In the genomic region with DNA sequence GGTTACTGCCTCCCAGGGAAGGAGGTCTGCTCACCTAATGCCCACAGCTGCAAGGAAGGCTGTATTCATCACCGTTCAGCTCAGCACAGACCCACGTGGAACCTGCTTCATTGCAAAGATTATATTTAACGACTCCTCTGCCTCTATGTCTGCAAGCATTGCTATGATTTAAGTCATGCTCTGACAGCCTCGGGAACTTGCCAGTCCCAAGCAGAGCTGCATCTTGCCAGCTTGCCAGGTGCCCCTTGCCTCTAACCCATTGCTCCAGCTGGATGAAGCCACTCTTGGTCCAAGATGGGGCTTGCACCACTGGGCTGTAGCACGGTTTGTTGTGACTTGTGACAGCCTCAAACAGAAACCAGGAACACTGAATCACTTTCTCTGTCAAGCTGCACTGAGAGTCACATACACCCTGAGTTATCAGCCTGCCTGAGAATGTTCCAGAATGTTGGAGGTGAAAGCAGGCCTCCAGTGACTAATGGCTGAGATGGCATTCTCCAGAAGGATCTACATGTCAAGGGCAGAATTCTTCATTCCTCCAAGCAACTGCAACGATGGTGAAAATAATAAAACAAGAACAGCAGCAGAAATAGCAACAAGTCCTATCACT, we compare ENCODE assay signal across 22 cellular contexts.
DNase-seq lines count a peak whose midpoint lies in the region; ATAC-seq lines count a peak whose summit lies in the region.
"Had no signal": no experiment of that assay in that cellular context is flagged by ENCODE, and none has a peak within 500 bp of the region (broad histone marks: within the 10 kb centered on the region; RNA-seq: fewer than 3 reads in every experiment).

No MANE protein-coding gene starts in this region.

- H2AK5ac ChIP-seq in mesenchymal stem cell (ENCODE audit: low read length, severe bottlenecking): no peak overlapping the region

- peak; percentile 48 for DNase-seq in activated CD8-positive, alpha-beta memory T cell treated with anti-CD3 and anti-CD28 coated beads, Interleukin-2, amount 50 U/mL, for 48 hours
- no peak for DNase-seq in activated CD8-positive, alpha-beta memory T cell treated with anti-CD3 and anti-CD28 coated beads, Interleukin-2, amount 50 U/mL, for 4 hours
- DNase-seq in mesenchymal stem cell (peak; percentile 14), AG08396 (ENCODE audit: low spot score) (no peak), substantia nigra (lab: John Stamatoyannopoulos, UW) (no peak)
- DNase-seq: activated CD4-positive, alpha-beta T cell treated with anti-CD3 and anti-CD28 coated beads, Interleukin-2, amount 50 U/mL, for 48 hours; activated T-cell treated with anti-CD3 and anti-CD28 coated beads for 4 hours; BE2C; body of pancreas; CD8-positive, alpha-beta memory T cell; dorsolateral prefrontal cortex; left cardiac atrium; NCI-H2171; NCI-H510A; PC-3; Right ventricle myocardium superior; stimulated activated naive CD8-positive, alpha-beta T cell treated with anti-CD3 and anti-CD28 coated beads, Interleukin-15, amount 100 ng/mL, for 72 hours; T-helper 9 cell; tibial artery had no signal

- H3K27ac Mint-ChIP-seq in activated T-helper 17 cell treated with anti-CD3 and anti-CD28 coated beads, Interleukin-2, amount 50 U/mL, for 72 hours: peak overlapping the region; percentile 5

- no peak overlapping the region for H2BK5ac ChIP-seq in mesenchymal stem cell (ENCODE audit: low read depth, low read length, poor library complexity, severe bottlenecking)

- H3K23ac ChIP-seq in mesenchymal stem cell (ENCODE audit: low read length in 2 of 2): no peak overlapping the region

- H3K9ac ChIP-seq in mesenchymal stem cell (ENCODE audit: low read length): no peak overlapping the region
- peak overlapping the region in 1 of 2 donors; percentile 21 for H3K9ac ChIP-seq in stomach smooth muscle (ENCODE audit: low read length in 2 of 2)

- no peak overlapping the region for H2AFZ ChIP-seq in mesenchymal stem cell (ENCODE audit: low read depth, low read length)

- H3K4me1 ChIP-seq in mesenchymal stem cell (ENCODE audit: control insufficient read depth, insufficient read depth, low read depth, low read length) (no peaks in the 10 kb centered on the region), stomach smooth muscle (ENCODE audit: control insufficient read depth, insufficient read depth, low read length) (peaks cover 15% of the 10 kb centered on the region)
- H3K4me1 ChIP-seq: BE2C, body of pancreas, tibial artery had no signal

- peaks cover 5% of the 10 kb centered on the region for H3K4me1 Mint-ChIP-seq in activated T-helper 17 cell treated with anti-CD3 and anti-CD28 coated beads, Interleukin-2, amount 50 U/mL, for 72 hours
- H3K4me1 Mint-ChIP-seq: stimulated activated naive CD8-positive, alpha-beta T cell treated with anti-CD3 and anti-CD28 coated beads, Interleukin-15, amount 100 ng/mL, for 72 hours had no signal

- no peaks in the 10 kb centered on the region for H3K9me3 ChIP-seq in mesenchymal stem cell (ENCODE audit: control insufficient read depth, low read length)
- no peaks in the 10 kb centered on the region for H3K9me3 ChIP-seq in stomach smooth muscle (ENCODE audit: control insufficient read depth in 2 of 2, low read length in 2 of 2)
- H3K9me3 ChIP-seq: BE2C, body of pancreas, tibial artery had no signal

- H3K27me3 ChIP-seq in mesenchymal stem cell (ENCODE audit: control insufficient read depth in 1 of 2, insufficient read depth in 1 of 2, low read length in 2 of 2) (no peaks in the 10 kb centered on the region), stomach smooth muscle (ENCODE audit: control insufficient read depth in 1 of 2, insufficient read depth in 2 of 2, low read length in 2 of 2) (no peaks in the 10 kb centered on the region)
- H3K27me3 ChIP-seq: BE2C, body of pancreas had no signal

- no peak overlapping the region for H4K91ac ChIP-seq in mesenchymal stem cell (ENCODE audit: low read length)

- H4K8ac ChIP-seq in mesenchymal stem cell (ENCODE audit: low read length): no peak overlapping the region

- H3K9me3 Mint-ChIP-seq in activated T-helper 17 cell treated with anti-CD3 and anti-CD28 coated beads, Interleukin-2, amount 50 U/mL, for 72 hours: no peaks in the 10 kb centered on the region
- H3K9me3 Mint-ChIP-seq: CD8-positive, alpha-beta memory T cell; stimulated activated naive CD8-positive, alpha-beta T cell treated with anti-CD3 and anti-CD28 coated beads, Interleukin-15, amount 100 ng/mL, for 72 hours had no signal

- no peak overlapping the region for H3K4ac ChIP-seq in mesenchymal stem cell (ENCODE audit: low read depth in 1 of 2, low read length in 2 of 2)

- H3K4me3 ChIP-seq in mesenchymal stem cell (ENCODE audit: insufficient read depth in 1 of 2, low read depth in 1 of 2, low read length in 2 of 2): no peak overlapping the region
- H3K4me3 ChIP-seq in stomach smooth muscle (ENCODE audit: low read length in 2 of 2): peak overlapping the region in 1 of 2 donors; percentile 15
- H3K4me3 ChIP-seq: body of pancreas, dorsolateral prefrontal cortex, tibial artery had no signal

- no peaks in the 10 kb centered on the region for H3K36me3 ChIP-seq in mesenchymal stem cell (ENCODE audit: control insufficient read depth in 1 of 2, insufficient read depth in 2 of 2, low read depth in 1 of 2, low read length in 2 of 2)
- no peaks in the 10 kb centered on the region for H3K36me3 ChIP-seq in stomach smooth muscle (ENCODE audit: control insufficient read depth in 2 of 2, insufficient read depth in 2 of 2, low read length in 2 of 2)
- H3K36me3 ChIP-seq: BE2C, tibial artery had no signal

- H2BK120ac ChIP-seq in mesenchymal stem cell (ENCODE audit: low read depth, low read length): no peak overlapping the region

- WGBS in mesenchymal stem cell: 78% methylated on average over 5 of the region's 6 CpGs

- H2BK15ac ChIP-seq in mesenchymal stem cell (ENCODE audit: low read depth, poor library complexity, severe bottlenecking): no peak overlapping the region

- no peak overlapping the region for H2BK12ac ChIP-seq in mesenchymal stem cell (ENCODE audit: low read length in 2 of 2)

- H3K4me3 Mint-ChIP-seq in activated T-helper 17 cell treated with anti-CD3 and anti-CD28 coated beads, Interleukin-2, amount 50 U/mL, for 72 hours: no peak overlapping the region
- H3K4me3 Mint-ChIP-seq: CD8-positive, alpha-beta memory T cell; stimulated activated naive CD8-positive, alpha-beta T cell treated with anti-CD3 and anti-CD28 coated beads, Interleukin-15, amount 100 ng/mL, for 72 hours had no signal

- no peak overlapping the region for H3K18ac ChIP-seq in mesenchymal stem cell (ENCODE audit: low read depth in 1 of 2, low read length in 2 of 2)

- H3K27ac ChIP-seq in mesenchymal stem cell (ENCODE audit: low read length, poor library complexity, severe bottlenecking) (no peak overlapping the region), stomach smooth muscle (ENCODE audit: low read length) (peak overlapping the region; percentile 70), substantia nigra (ENCODE audit: low read depth, low read length, poor library complexity, severe bottlenecking) (no peak overlapping the region)
- H3K27ac ChIP-seq: body of pancreas, dorsolateral prefrontal cortex, tibial artery, VCaP had no signal

- no peak overlapping the region for H3K14ac ChIP-seq in mesenchymal stem cell (ENCODE audit: low read length in 2 of 2)

- H3K4me2 ChIP-seq in mesenchymal stem cell (ENCODE audit: low read length, poor library complexity, severe bottlenecking): no peak overlapping the region

- ATAC-seq in activated T-helper 17 cell treated with anti-CD3 and anti-CD28 coated beads, Interleukin-2, amount 50 U/mL, for 72 hours (replicated peaks): peak; percentile 86
- ATAC-seq: body of pancreas; left cardiac atrium; PC-3; stimulated activated naive CD8-positive, alpha-beta T cell treated with anti-CD3 and anti-CD28 coated beads, Interleukin-15, amount 100 ng/mL, for 72 hours had no signal

- H3K79me1 ChIP-seq in mesenchymal stem cell (replicated peaks; ENCODE audit: low read length, poor library complexity, severe bottlenecking): no peaks in the 10 kb centered on the region

- no peaks in the 10 kb centered on the region for H3K27me3 Mint-ChIP-seq in activated T-helper 17 cell treated with anti-CD3 and anti-CD28 coated beads, Interleukin-2, amount 50 U/mL, for 72 hours
- H3K27me3 Mint-ChIP-seq: stimulated activated naive CD8-positive, alpha-beta T cell treated with anti-CD3 and anti-CD28 coated beads, Interleukin-15, amount 100 ng/mL, for 72 hours had no signal

- no peaks in the 10 kb centered on the region for H3K36me3 Mint-ChIP-seq in activated T-helper 17 cell treated with anti-CD3 and anti-CD28 coated beads, Interleukin-2, amount 50 U/mL, for 72 hours (ENCODE audit: low read depth)
- H3K36me3 Mint-ChIP-seq: CD8-positive, alpha-beta memory T cell had no signal

Comparison
In these comparisons a context has a peak if more than half of its experiments do, and no peak if none do; other contexts are left out.
1. DNase-seq: peak in activated CD8-positive, alpha-beta memory T cell treated with anti-CD3 and anti-CD28 coated beads, Interleukin-2, amount 50 U/mL, for 48 hours (single experiment) and mesenchymal stem cell (single experiment); none in activated CD8-positive, alpha-beta memory T cell treated with anti-CD3 and anti-CD28 coated beads, Interleukin-2, amount 50 U/mL, for 4 hours (single experiment), AG08396 (single experiment) and substantia nigra (0 of 49).